8 cellular contexts compared by ENCODE assay signal in genomic region chrX:152904151-152905080, GRCh38. TPM values are rescaled to one million over a fixed set of nuclear protein-coding genes. Genes with fewer than 3 reads are reported as not detected.
DNase-seq lines count a peak whose midpoint lies in the region; ATAC-seq, FAIRE-seq and TF ChIP-seq lines count a peak whose summit lies in the region.

No MANE protein-coding gene starts in this region.

- BruUV-seq in K562 (replicated peaks; lab: Mats Ljungman, UMichigan), result no TSS peak

- intact Hi-C loops in K562 (cut with micrococcal nuclease) (no loop called here), kidney (cut with DNase I) (no loop called here)

- ATAC-seq in K562 (peak; percentile 85), GM18520 (IDR thresholded peaks at IDR 0.05; ENCODE audit: unreplicated experiment) (no peak)

- H3K79me2 ChIP-seq in K562 (ENCODE audit: control insufficient read depth, insufficient read depth, low read length), result no peaks in the 10 kb centered on the region

- H2AFZ ChIP-seq in K562 (ENCODE audit: low read depth, low read length), result no peak overlapping the region

- H3K9ac ChIP-seq in K562 (ENCODE audit: insufficient read depth in 1 of 2, low read depth in 2 of 2, low read length in 2 of 2), result no peak overlapping the region
- no peak overlapping the region for H3K9ac ChIP-seq in kidney (ENCODE audit: low read length in 2 of 2)

- peak; percentile 31 to 55 for TF ChIP-seq RAD21 in K562 (CRISPR knock-in tag; conservative IDR thresholded peaks at IDR 0.05 in 1 of 2, IDR thresholded peaks at IDR 0.05 in 1 of 2)

- CTCF ChIA-PET in K562 (lab: Yijun Ruan, JAX; ENCODE audit: low intra/inter-chr PET ratio), result interaction anchor here (0.8 to 1.0 kb wide), 2 partner anchors 11 to 22 kb away, joined by 3 read pairs; no protein-coding TSS in a partner anchor

- H3K27ac ChIP-seq in K562 (ENCODE audit: extremely low read depth, low read depth, low read length) (no peak overlapping the region), kidney (ENCODE audit: low read depth in 2 of 2, low read length in 2 of 2) (no peak overlapping the region)

- TF ChIP-seq CTCF in K562 (IDR thresholded peaks at IDR 0.05 in 2 of 3, conservative IDR thresholded peaks at IDR 0.05 in 1 of 3; ENCODE audit: insufficient read depth in 2 of 3, low read depth in 1 of 3, low read length in 3 of 3), result peak; percentile 73 to 85 (median 78)
- peak; percentile 64 for TF ChIP-seq CTCF in kidney (IDR thresholded peaks at IDR 0.05; ENCODE audit: borderline replicate concordance, extremely low read depth, insufficient read depth)

- H3K9me3 ChIP-seq in K562 (replicated peaks; ENCODE audit: control insufficient read depth, insufficient read depth, low read depth, low read length) (no peaks in the 10 kb centered on the region), kidney (ENCODE audit: control insufficient read depth in 1 of 2, low read length in 2 of 2) (no peaks in the 10 kb centered on the region)

- POLR2A ChIA-PET in K562 (lab: Yijun Ruan, JAX), result interaction anchor here (0.6 kb wide), 1 partner anchor 246 kb away, joined by 4 read pairs; no protein-coding TSS in a partner anchor

- FAIRE-seq in K562 (lab: Jason Lieb, UNC), result peak; percentile 77
- FAIRE-seq in kidney (lab: Jason Lieb, UNC), result no peak

- H3K4me3 ChIP-seq in K562 (no peak overlapping the region), kidney (ENCODE audit: low read length in 2 of 2) (no peak overlapping the region)

- H3K4me1 ChIP-seq in K562 (replicated peaks in 1 of 2; ENCODE audit: control insufficient read depth in 2 of 2, insufficient read depth in 2 of 2, low read length in 2 of 2), result peaks cover 0 to 9% of the 10 kb centered on the region in 2 experiments; a peak in 3 of 5 replicates
- H3K4me1 ChIP-seq in kidney (ENCODE audit: control insufficient read depth in 1 of 2, insufficient read depth in 1 of 2, low read depth in 1 of 2, low read length in 2 of 2), result no peaks in the 10 kb centered on the region

- no peak for TF ChIP-seq POLR2A in K562 (conservative IDR thresholded peaks at IDR 0.05)

- no peaks in the 10 kb centered on the region; the same call in 1 of the 2 replicates for H4K20me1 ChIP-seq in K562 (replicated peaks; ENCODE audit: control insufficient read depth, insufficient read depth, low read length)

- under 1% methylated on average over 18 of the region's 20 CpGs for WGBS in K562 (ENCODE audit: insufficient coverage, low coverage, missing lambda C conversion rate)

- peak; percentile 88 for DNase-seq in ELR (ENCODE audit: low read depth)
- peak; percentile 83 for DNase-seq in HPDE6-E6E7 (ENCODE audit: extremely low spot score)
- DNase-seq in SK-MEL-5 (ENCODE audit: low read depth, low spot score), result peak; percentile 53
- peak; percentile 62 to 77 (median 75) for DNase-seq in K562 (ENCODE audit: extremely low read depth in 1 of 4, low spot score in 3 of 4)
- peak; percentile 73 for DNase-seq in kidney
- peak; percentile 5 for DNase-seq in stimulated activated CD8-positive, alpha-beta memory T cell treated with anti-CD3 and anti-CD28 coated beads, Interleukin-15, amount 100 ng/mL, for 24 hours (ENCODE audit: low read depth)
- no peak for DNase-seq in cortex of kidney (lab: John Stamatoyannopoulos, UW)

- in situ Hi-C loops in SK-MEL-5 (cut with HindIII; ENCODE audit: low pct_unique_long_range_greater_than_20kb, low sequenced_read_pairs) (no loop called here), K562 (cut with MboI) (no loop called here)

- no peak overlapping the region for H3K4me2 ChIP-seq in K562 (ENCODE audit: insufficient read depth, low read length)

- peaks cover 17 to 76% of the 10 kb centered on the region in 2 experiments; a peak in 4 of 5 replicates for H3K27me3 ChIP-seq in K562 (ENCODE audit: control insufficient read depth in 2 of 2, insufficient read depth in 2 of 2, low read length in 2 of 2)

- H3K36me3 ChIP-seq in K562 (ENCODE audit: control insufficient read depth, insufficient read depth, low read length) (no peaks in the 10 kb centered on the region), kidney (ENCODE audit: control insufficient read depth in 1 of 2, insufficient read depth in 2 of 2, low read length in 2 of 2) (no peaks in the 10 kb centered on the region)

- no peak for TF ChIP-seq EP300 in K562 (IDR thresholded peaks at IDR 0.05; ENCODE audit: low read length)

- peaks cover 3% of the 10 kb centered on the region for H3K9me1 ChIP-seq in K562 (ENCODE audit: control insufficient read depth, insufficient read depth, low read length)

TF ChIP-seq in K562, 482 proteins besides CTCF, POLR2A, EP300 and RAD21 (continues in another document):
- TF ChIP-seq GABPB1 (CRISPR knock-in tag; IDR thresholded peaks at IDR 0.05), result no peak
- TF ChIP-seq ZNF740 (CRISPR knock-in tag; IDR thresholded peaks at IDR 0.05), result no peak
- no peak for TF ChIP-seq ZNF740 (tag; IDR thresholded peaks at IDR 0.05)
- TF ChIP-seq SAFB2 (IDR thresholded peaks at IDR 0.05; ENCODE audit: borderline replicate concordance, low read depth, low read length, severe bottlenecking), result no peak
- TF ChIP-seq XRCC5 (IDR thresholded peaks at IDR 0.05; ENCODE audit: low read depth, low read length), result peak; percentile 43; the same call in 1 of the 2 replicates
- TF ChIP-seq ZNF431 (CRISPR knock-in tag; IDR thresholded peaks at IDR 0.05), result no peak
- TF ChIP-seq POLR2G (IDR thresholded peaks at IDR 0.05; ENCODE audit: low read depth, low read length), result no peak
- peak; percentile 28; the same call in 1 of the 2 replicates for TF ChIP-seq SMC3 (conservative IDR thresholded peaks at IDR 0.05; ENCODE audit: insufficient read depth, low read depth, low read length)
- no peak for TF ChIP-seq ZNF134 (CRISPR knock-in tag; conservative IDR thresholded peaks at IDR 0.05)
- TF ChIP-seq PTBP1 (IDR thresholded peaks at IDR 0.05; ENCODE audit: low read depth, low read length), result no peak
- TF ChIP-seq CREBBP (IDR thresholded peaks at IDR 0.05; ENCODE audit: low read depth, low read length), result no peak
- no peak for TF ChIP-seq ZNF699 (CRISPR knock-in tag; IDR thresholded peaks at IDR 0.05; ENCODE audit: insufficient replicate concordance)
- TF ChIP-seq NFIX (CRISPR knock-in tag; IDR thresholded peaks at IDR 0.05; ENCODE audit: low read depth), result no peak
- TF ChIP-seq NFYB (IDR thresholded peaks at IDR 0.05; ENCODE audit: extremely low read depth, insufficient read length), result no peak
- no peak for TF ChIP-seq U2AF2 (optimal IDR thresholded peaks at IDR 0.05; ENCODE audit: low read depth, low read length)
- no peak for TF ChIP-seq ZNF695 (CRISPR knock-in tag; IDR thresholded peaks at IDR 0.05)
- no peak for TF ChIP-seq ZNF12 (CRISPR knock-in tag; IDR thresholded peaks at IDR 0.05)
- no peak for TF ChIP-seq ZNF217 (CRISPR knock-in tag; IDR thresholded peaks at IDR 0.05)

RNA-seq across cellular contexts. Expression of gene ZNF185, which starts 6.5 kb away (rescaled TPM):
- 0.56 and 0.92 TPM in 2 replicates for total RNA-seq in SK-MEL-5 (2014; rRNA removed; shearing (Covaris generic))
- polyA plus RNA-seq in SK-MEL-5 (2015; cell fraction: cytosol; rRNA removed), result 1.6 and 1.8 TPM in 2 replicates
- polyA plus RNA-seq in SK-MEL-5 (2015; cell fraction: nucleus; rRNA removed), result 0.65 and 0.86 TPM in 2 replicates
- total RNA-seq in K562 (2011; cell fraction: chromatin; rRNA removed; ENCODE audit: low replicate concordance), result 0.37 and 0.53 TPM in 2 replicates
- 0.26 and 0.33 TPM in 2 replicates for total RNA-seq in K562 (2011; cell fraction: nucleolus; rRNA removed)
- total RNA-seq in K562 (2011; cell fraction: nucleoplasm; rRNA removed), result 0.44 and 0.46 TPM in 2 replicates
- total RNA-seq in K562 (2014; rRNA removed) (0.18 and 0.24 TPM in 2 replicates), K562 (2014; rRNA removed; fragmentation: Illumina TruSeq; extraction: Trizol) (0.22 and 0.26 TPM in 2 replicates), K562 (2015; rRNA removed; fragmentation: Illumina TruSeq; extraction: Trizol) (0.19 and 0.22 TPM in 2 replicates), K562 (2021) (0.24 and 0.40 TPM in 2 replicates), kidney (24.3 TPM)
- polyA plus RNA-seq in K562 (2011; rRNA removed) (0.95 and 1.1 TPM in 2 replicates), K562 (2014; fragmentation: Illumina TruSeq; extraction: Trizol) (0.57 and 0.64 TPM in 2 replicates), K562 (2014; fragmentation: Nextera tagmentation; extraction: Ambion mirVana) (under 1 TPM; 0.08 to 0.18 TPM), K562 (2014; rRNA removed) (0.35 and 0.38 TPM in 2 replicates), kidney (ENCODE audit: insufficient read depth, low read depth, low replicate concordance) (12.0 TPM)
- polyA plus RNA-seq in K562 (2011; cell fraction: cytosol; rRNA removed), result 0.67 and 0.74 TPM in 2 replicates
- polyA plus RNA-seq in K562 (2011; cell fraction: nucleus; rRNA removed), result 0.76 and 0.95 TPM in 2 replicates
- 0.28 and 0.29 TPM in 2 replicates for polyA plus RNA-seq in K562 (2012)
- 0.35 and 0.66 TPM in 2 replicates for polyA minus RNA-seq in K562 (2011; rRNA and poly(A)+ RNA removed)
- 0.29 TPM in 1 of 2 replicates, not detected in the other for polyA minus RNA-seq in K562 (2011; cell fraction: cytosol; rRNA and poly(A)+ RNA removed)
- 0.13 and 0.22 TPM in 2 replicates for polyA minus RNA-seq in K562 (2011; cell fraction: nucleus; rRNA and poly(A)+ RNA removed)

Comparison
In these comparisons a context has a peak if more than half of its experiments do, and no peak if none do; other contexts are left out.
1. RNA of gene ZNF185, which starts 6.5 kb away (total RNA-seq): 24.3 TPM in kidney (single experiment); 0.56 to 0.92 TPM in SK-MEL-5 and 0.18 to 0.53 TPM in K562; every median in the first group is over 10 times any median in the second.